23 cellular contexts compared by ENCODE assay signal in the genomic region with DNA sequence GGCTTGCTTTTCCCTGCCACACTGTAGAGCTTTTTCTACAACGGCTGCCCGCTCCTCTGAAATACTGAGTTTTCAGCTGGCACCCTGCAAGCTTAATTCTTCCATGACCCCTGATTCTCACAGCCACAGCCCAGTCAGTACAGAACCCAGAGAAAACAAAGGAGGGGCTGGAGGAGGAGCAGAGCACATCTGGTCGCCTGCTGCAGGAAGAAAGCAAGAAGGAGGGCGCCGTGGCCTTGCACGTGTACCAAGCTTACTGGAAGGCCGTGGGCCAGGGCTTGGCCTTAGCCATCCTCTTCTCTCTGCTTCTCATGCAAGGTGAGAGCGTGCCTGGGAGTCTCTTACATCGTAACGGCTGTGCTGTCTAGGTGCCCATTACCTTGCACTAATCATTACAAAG. TPM values are rescaled to one million over a fixed set of nuclear protein-coding genes. Genes with fewer than 3 reads are reported as not detected.
DNase-seq lines count a peak whose midpoint lies in the region; ATAC-seq, FAIRE-seq and TF ChIP-seq lines count a peak whose summit lies in the region.
"Had no signal": no experiment of that assay in that cellular context is flagged by ENCODE, and none has a peak within 500 bp of the region (broad histone marks: within the 10 kb centered on the region; RNA-seq: fewer than 3 reads in every experiment).

No MANE protein-coding gene starts in this region.

- H3K79me2 ChIP-seq in GM12878 (ENCODE audit: control insufficient read depth, insufficient read depth, low read length), result no peaks in the 10 kb centered on the region

- POLR2A ChIA-PET in GM12878 (lab: Charles Lee), result no interaction called here
- POLR2A ChIA-PET in A673 (lab: Charles Lee; ENCODE audit: low non-redundant PET), result interaction anchor here (0.6 kb wide), 1 partner anchor 184 kb away, joined by 5 read pairs; no protein-coding TSS in a partner anchor

- BruUV-seq in GM12878 (replicated peaks; lab: Mats Ljungman, UMichigan) (TSS peak; percentile 50), A673 (replicated peaks; lab: Mats Ljungman, UMichigan) (no TSS peak)

- no peak for TF ChIP-seq POLR2A in GM12878 (IDR thresholded peaks at IDR 0.05; ENCODE audit: low read depth, low read length)

- peaks cover 2% of the 10 kb centered on the region for H3K4me1 Mint-ChIP-seq in glutamatergic neuron (ENCODE audit: low read depth, unreplicated experiment)

- SMC1A ChIA-PET in GM12878 (lab: Charles Lee; ENCODE audit: uncharacterized antibody, unreplicated experiment), result no interaction called here

- RAD21 ChIA-PET in GM12878 (lab: Charles Lee; ENCODE audit: unreplicated experiment), result no interaction called here

- CTCF ChIA-PET in GM12878 (lab: Yijun Ruan, JAX), result interaction anchor here (1.2 to 2.2 kb wide), 3 partner anchors 63 to 215 kb away, joined by 3 to 8 read pairs (median 4); partner anchors contain the start of gene DNPH1
- CTCF ChIA-PET in A673 (lab: Charles Lee), result interaction anchor here (0.6 to 0.9 kb wide), 2 partner anchors 13 to 635 kb away, joined by 3 read pairs; no protein-coding TSS in a partner anchor

- peak overlapping the region; percentile 47 to 95 (median 79) for H3K4me2 ChIP-seq in BLaER1 treated with 17β-estradiol and CSF1 and Interleukin-3, amounts not matched to agents 10 nM and 100 nM
- H3K4me2 ChIP-seq in GM12878 (ENCODE audit: control insufficient read depth, insufficient read depth), result no peak overlapping the region

- in situ Hi-C loops in GM12878 (cut with MboI), result no loop called here

- no peak for TF ChIP-seq EP300 in GM12878 (IDR thresholded peaks at IDR 0.05; ENCODE audit: borderline replicate concordance in 1 of 2, control insufficient read depth in 1 of 2, low read depth in 2 of 2, low read length in 2 of 2)

- H3K27me3 Mint-ChIP-seq in glutamatergic neuron (ENCODE audit: unreplicated experiment), result no peaks in the 10 kb centered on the region
- H3K27me3 Mint-ChIP-seq: CD4-positive, alpha-beta T cell had no signal

- no peak for DNase-seq in GM12878 (ENCODE audit: low read depth, low spot score)
- DNase-seq in fibroblast of the conjunctiva (ENCODE audit: low read depth), result peak; percentile 30
- DNase-seq in A673 (ENCODE audit: low spot score), result no peak
- no peak for DNase-seq in glutamatergic neuron
- no peak for DNase-seq in NCI-H1417 (lab: John Stamatoyannopoulos, UW)
- DNase-seq: BE2C; CD4-positive, alpha-beta T cell; COR-L47; DMS79 treated with DMSO at 0.1 percent for 48 hours; HFFc6; KG1; NCI-H1092 treated with DMSO at 0.1 percent for 48 hours; NCI-H146; NCI-H2029; NCI-H226; NCI-H524; NCI-H774 had no signal

- peaks cover 40 to 93% (median 75%) of the 10 kb centered on the region in 11 experiments for H3K36me3 ChIP-seq in BLaER1 treated with 17β-estradiol and CSF1 and Interleukin-3, amounts not matched to agents 10 nM and 100 nM
- peaks cover 1 to 3% of the 10 kb centered on the region in 2 experiments; a peak in 3 of 4 replicates for H3K36me3 ChIP-seq in GM12878 (ENCODE audit: control insufficient read depth in 2 of 2, insufficient read depth in 2 of 2, low read length in 1 of 2)
- peaks cover 3% of the 10 kb centered on the region for H3K36me3 ChIP-seq in A673 (ENCODE audit: insufficient read depth, low read length, poor library complexity, severe bottlenecking)

- ATAC-seq in GM12878 (no peak), HG02623 (IDR thresholded peaks at IDR 0.05; ENCODE audit: unreplicated experiment) (no peak)
- ATAC-seq: Panc1, SK-N-SH treated with all-trans-retinoic acid at 6 μM for 48 hours had no signal

- peak overlapping the region in 9 of 11 experiments; percentile 21 to 59 (median 43); a peak in 13 of 22 replicates for H3K9ac ChIP-seq in BLaER1 treated with 17β-estradiol and CSF1 and Interleukin-3, amounts not matched to agents 10 nM and 100 nM
- H3K9ac ChIP-seq in GM12878 (ENCODE audit: control insufficient read depth, insufficient read depth, low read length), result no peak overlapping the region

- H3K27me3 ChIP-seq in BLaER1 treated with 17β-estradiol and CSF1 and Interleukin-3, amounts not matched to agents 10 nM and 100 nM, result no peaks in the 10 kb centered on the region
- H3K27me3 ChIP-seq in GM12878 (replicated peaks in 1 of 2; ENCODE audit: control insufficient read depth in 2 of 2, insufficient read depth in 2 of 2, low read length in 1 of 2), result no peaks in the 10 kb centered on the region
- no peaks in the 10 kb centered on the region for H3K27me3 ChIP-seq in A673 (replicated peaks; ENCODE audit: insufficient read depth, low read depth, low read length, poor library complexity)
- H3K27me3 ChIP-seq: BE2C had no signal

- TF ChIP-seq CTCF in GM12878 (IDR thresholded peaks at IDR 0.05 in 2 of 3, conservative IDR thresholded peaks at IDR 0.05 in 1 of 3; ENCODE audit: control insufficient read depth in 2 of 3, extremely low read depth in 1 of 3, insufficient read depth in 1 of 3, low read depth in 3 of 3, low read length in 3 of 3) (no peak), A673 (conservative IDR thresholded peaks at IDR 0.05; ENCODE audit: low read depth, low read length) (no peak), glutamatergic neuron (IDR thresholded peaks at IDR 0.05; ENCODE audit: partially characterized antibody, unreplicated experiment) (no peak)

- no peak overlapping the region for H2AFZ ChIP-seq in GM12878 (ENCODE audit: control insufficient read depth, low read depth, low read length)

- H3K9me3 Mint-ChIP-seq in glutamatergic neuron (ENCODE audit: unreplicated experiment), result peaks cover 2% of the 10 kb centered on the region
- H3K9me3 Mint-ChIP-seq: CD4-positive, alpha-beta T cell; HFFc6 had no signal

- H3K27ac ChIP-seq in BLaER1 treated with 17β-estradiol and CSF1 and Interleukin-3, amounts not matched to agents 10 nM and 100 nM, result peak overlapping the region in 4 of 11 experiments; percentile 19 to 55 (median 30); a peak in 6 of 22 replicates
- H3K27ac ChIP-seq in GM12878 (ENCODE audit: control insufficient read depth, insufficient read depth) (no peak overlapping the region), A673 (ENCODE audit: low read depth, low read length, poor library complexity, severe bottlenecking) (no peak overlapping the region)

- H3K4me1 ChIP-seq in BLaER1 treated with 17β-estradiol and CSF1 and Interleukin-3, amounts not matched to agents 10 nM and 100 nM, result peaks cover 22 to 40% (median 36%) of the 10 kb centered on the region in 10 experiments
- H3K4me1 ChIP-seq in GM12878 (ENCODE audit: control insufficient read depth, insufficient read depth, low read length) (no peaks in the 10 kb centered on the region), A673 (ENCODE audit: insufficient read depth, low read length, poor library complexity, severe bottlenecking) (no peaks in the 10 kb centered on the region)
- H3K4me1 ChIP-seq: BE2C had no signal

- 87% methylated on average over 10 of the region's 10 CpGs for WGBS in GM12878 (ENCODE audit: insufficient coverage, insufficient replicate concordance, low lambda C conversion rate, missing lambda C conversion rate)

- intact Hi-C loops in GM12878 (cut with micrococcal nuclease; ENCODE audit: unreplicated experiment) (no loop called here), A673 (cut with micrococcal nuclease; ENCODE audit: unreplicated experiment) (no loop called here)

- peak overlapping the region in 1 of 10 experiments; percentile 21; a peak in 1 of 20 replicates for H3K4me3 ChIP-seq in BLaER1 treated with 17β-estradiol and CSF1 and Interleukin-3, amounts not matched to agents 10 nM and 100 nM
- H3K4me3 ChIP-seq in GM12878, result no peak overlapping the region
- no peak overlapping the region for H3K4me3 ChIP-seq in A673 (ENCODE audit: low read depth, low read length, poor library complexity, severe bottlenecking)

- peaks cover 4% of the 10 kb centered on the region for H3K36me3 Mint-ChIP-seq in glutamatergic neuron (ENCODE audit: unreplicated experiment)

- no peak overlapping the region for H3K4me3 Mint-ChIP-seq in glutamatergic neuron (ENCODE audit: unreplicated experiment)
- H3K4me3 Mint-ChIP-seq: CD4-positive, alpha-beta T cell; HFFc6 had no signal

- peaks cover 0 to 36% (median 7%) of the 10 kb centered on the region in 11 experiments; a peak in 8 of 22 replicates for H4K20me1 ChIP-seq in BLaER1 treated with 17β-estradiol and CSF1 and Interleukin-3, amounts not matched to agents 10 nM and 100 nM
- no peaks in the 10 kb centered on the region; the same call in 1 of the 2 replicates for H4K20me1 ChIP-seq in GM12878 (ENCODE audit: control insufficient read depth, insufficient read depth)

- H3K27ac Mint-ChIP-seq in glutamatergic neuron (ENCODE audit: unreplicated experiment), result no peak overlapping the region
- H3K27ac Mint-ChIP-seq: CD4-positive, alpha-beta T cell; HFFc6 had no signal

- no peak for FAIRE-seq in GM12878 (lab: Jason Lieb, UNC)
- FAIRE-seq: GM12891, H54 had no signal

- no peaks in the 10 kb centered on the region for H3K9me3 ChIP-seq in BLaER1 treated with 17β-estradiol and CSF1 and Interleukin-3, amounts not matched to agents 10 nM and 100 nM (replicated peaks in 1 of 11)
- H3K9me3 ChIP-seq in GM12878 (replicated peaks; ENCODE audit: control insufficient read depth, insufficient read depth, low read length) (no peaks in the 10 kb centered on the region), A673 (ENCODE audit: low read depth, low read length, poor library complexity, severe bottlenecking) (no peaks in the 10 kb centered on the region)
- H3K9me3 ChIP-seq: BE2C had no signal

- no peak for TF ChIP-seq RAD21 in GM12878 (IDR thresholded peaks at IDR 0.05; ENCODE audit: insufficient read depth, low read depth, low read length)

RNA-seq across cellular contexts. Expression of gene DLK2, which starts 11.3 kb away (rescaled TPM):
- total RNA-seq in GM12878 (2013; cell fraction: nucleolus; rRNA removed), result 1.3 and 1.4 TPM in 2 replicates
- total RNA-seq in GM12878 (2014; rRNA removed) (0.11 and 0.34 TPM in 2 replicates), GM12878 (2014; rRNA removed; fragmentation: Illumina TruSeq; extraction: Trizol) (not detected in 2 replicates), GM12878 (2021) (0.38 and 0.40 TPM in 2 replicates), A673 (2021) (0.37 and 0.67 TPM in 2 replicates), glutamatergic neuron (ENCODE audit: unreplicated experiment) (2.2 TPM)
- 0.37 TPM for polyA plus RNA-seq in GM12878 (2011; ENCODE audit: low read depth)
- polyA plus RNA-seq in GM12878 (2011; rRNA removed) (0.10 and 0.37 TPM in 2 replicates), GM12878 (2014; fragmentation: Illumina TruSeq; extraction: Trizol) (not detected in 2 replicates), GM12878 (2014; fragmentation: Nextera tagmentation; extraction: Ambion mirVana) (under 1 TPM in 1 of 2 experiments, not detected in 1; 0.03 TPM), GM12878 (2014; rRNA removed) (0.47 and 0.55 TPM in 2 replicates), GM12878 (2016; fragmentation: Nextera tagmentation; extraction: Ambion mirVana) (under 1 TPM in 1 of 2 experiments, not detected in 1; 0.40 TPM)
- polyA plus RNA-seq in GM12878 (2011; cell fraction: cytosol; rRNA removed), result 0.79 and 1.0 TPM in 2 replicates
- polyA plus RNA-seq in GM12878 (2011; cell fraction: nucleus; rRNA removed), result 1.5 and 1.9 TPM in 2 replicates
- 0.50 and 1.8 TPM in 2 replicates for polyA plus RNA-seq in GM12878 (2012)
- 0.66 and 0.67 TPM in 2 replicates for polyA minus RNA-seq in GM12878 (2011; rRNA and poly(A)+ RNA removed)
- not detected in 2 replicates for polyA minus RNA-seq in GM12878 (2011; cell fraction: cytosol; rRNA and poly(A)+ RNA removed)
- polyA minus RNA-seq in GM12878 (2011; cell fraction: nucleus; rRNA and poly(A)+ RNA removed), result 0.24 and 0.57 TPM in 2 replicates

RNA-seq across cellular contexts. Expression of gene ABCC10, which starts 16.7 kb away (rescaled TPM):
- 65.9 and 66.1 TPM in 2 replicates for total RNA-seq in GM12878 (2013; cell fraction: nucleolus; rRNA removed)
- total RNA-seq in GM12878 (2014; rRNA removed), result 6.9 and 7.7 TPM in 2 replicates
- total RNA-seq in GM12878 (2014; rRNA removed; fragmentation: Illumina TruSeq; extraction: Trizol), result 5.1 and 5.9 TPM in 2 replicates
- total RNA-seq in GM12878 (2021), result 13.2 and 18.2 TPM in 2 replicates
- polyA plus RNA-seq in GM12878 (2011; ENCODE audit: low read depth), result 7.2 TPM
- 4.2 and 5.6 TPM in 2 replicates for polyA plus RNA-seq in GM12878 (2011; rRNA removed)
- 5.3 and 7.4 TPM in 2 replicates for polyA plus RNA-seq in GM12878 (2011; cell fraction: cytosol; rRNA removed)
- polyA plus RNA-seq in GM12878 (2011; cell fraction: nucleus; rRNA removed), result 40.9 and 51.1 TPM in 2 replicates
- 10.0 and 12.5 TPM in 2 replicates for polyA plus RNA-seq in GM12878 (2012)
- polyA plus RNA-seq in GM12878 (2014; fragmentation: Illumina TruSeq; extraction: Trizol), result 5.4 and 9.5 TPM in 2 replicates
- polyA plus RNA-seq in GM12878 (2014; fragmentation: Nextera tagmentation; extraction: Ambion mirVana), result under 1 TPM; 0.80 to 0.82 TPM
- polyA plus RNA-seq in GM12878 (2014; rRNA removed), result 9.5 and 10.9 TPM in 2 replicates
- polyA plus RNA-seq in GM12878 (2016; fragmentation: Nextera tagmentation; extraction: Ambion mirVana), result 1 to 10 TPM; 8.6 to 9.5 TPM
- 13.5 and 14.2 TPM in 2 replicates for polyA minus RNA-seq in GM12878 (2011; rRNA and poly(A)+ RNA removed)
- polyA minus RNA-seq in GM12878 (2011; cell fraction: cytosol; rRNA and poly(A)+ RNA removed), result 3.2 and 6.4 TPM in 2 replicates
- polyA minus RNA-seq in GM12878 (2011; cell fraction: nucleus; rRNA and poly(A)+ RNA removed), result 16.1 and 41.6 TPM in 2 replicates
- total RNA-seq in A673 (2021), result 37.5 and 46.4 TPM in 2 replicates
- total RNA-seq in glutamatergic neuron (ENCODE audit: unreplicated experiment), result 94.8 TPM

RNA-seq across cellular contexts. Expression of gene TJAP1, which starts 33.3 kb away (rescaled TPM):
- total RNA-seq in GM12878 (2013; cell fraction: nucleolus; rRNA removed), result 21.5 and 21.7 TPM in 2 replicates
- 13.6 and 15.8 TPM in 2 replicates for total RNA-seq in GM12878 (2014; rRNA removed)
- 6.2 and 8.1 TPM in 2 replicates for total RNA-seq in GM12878 (2014; rRNA removed; fragmentation: Illumina TruSeq; extraction: Trizol)
- 22.6 and 26.5 TPM in 2 replicates for total RNA-seq in GM12878 (2021)
- 9.2 TPM for polyA plus RNA-seq in GM12878 (2011; ENCODE audit: low read depth)
- 10.8 and 18.0 TPM in 2 replicates for polyA plus RNA-seq in GM12878 (2011; rRNA removed)
- 16.8 and 18.8 TPM in 2 replicates for polyA plus RNA-seq in GM12878 (2011; cell fraction: cytosol; rRNA removed)
- polyA plus RNA-seq in GM12878 (2011; cell fraction: nucleus; rRNA removed), result 70.5 and 83.5 TPM in 2 replicates
- 14.3 and 17.2 TPM in 2 replicates for polyA plus RNA-seq in GM12878 (2012)
- 7.0 and 13.9 TPM in 2 replicates for polyA plus RNA-seq in GM12878 (2014; fragmentation: Illumina TruSeq; extraction: Trizol)
- under 1 TPM; 0.11 to 0.42 TPM for polyA plus RNA-seq in GM12878 (2014; fragmentation: Nextera tagmentation; extraction: Ambion mirVana)
- polyA plus RNA-seq in GM12878 (2014; rRNA removed), result 18.9 and 23.9 TPM in 2 replicates
- polyA plus RNA-seq in GM12878 (2016; fragmentation: Nextera tagmentation; extraction: Ambion mirVana), result 10 to 100 TPM; 10.0 to 11.7 TPM
- polyA minus RNA-seq in GM12878 (2011; rRNA and poly(A)+ RNA removed), result 9.9 and 12.4 TPM in 2 replicates
- 3.2 and 6.5 TPM in 2 replicates for polyA minus RNA-seq in GM12878 (2011; cell fraction: cytosol; rRNA and poly(A)+ RNA removed)
- 10.3 and 15.7 TPM in 2 replicates for polyA minus RNA-seq in GM12878 (2011; cell fraction: nucleus; rRNA and poly(A)+ RNA removed)
- total RNA-seq in A673 (2021), result 39.1 and 46.0 TPM in 2 replicates
- 30.9 TPM for total RNA-seq in glutamatergic neuron (ENCODE audit: unreplicated experiment)
